13 cellular contexts compared by ENCODE assay signal in the genomic region with DNA sequence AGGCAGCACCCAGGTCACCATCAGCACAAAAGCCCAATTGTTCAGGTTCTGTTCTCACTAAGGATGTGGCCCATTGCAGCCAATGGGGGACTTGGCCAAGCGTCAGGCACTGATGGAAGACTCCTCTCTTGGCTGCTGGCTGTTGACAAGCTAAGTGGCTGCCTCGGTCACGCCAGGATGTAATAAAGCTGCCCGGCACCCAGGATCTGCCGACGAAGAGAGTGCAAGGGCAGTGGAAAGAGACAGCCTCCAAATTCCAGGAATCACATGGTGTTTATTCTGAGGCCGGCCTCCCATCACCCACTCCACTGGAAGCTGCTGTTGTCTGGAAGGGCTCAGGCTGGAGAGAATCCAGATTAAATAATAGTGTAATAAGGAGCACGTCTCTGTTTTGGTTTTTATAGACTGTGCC.
DNase-seq lines count a peak whose midpoint lies in the region; ATAC-seq and TF ChIP-seq lines count a peak whose summit lies in the region.
"Had no signal": no experiment of that assay in that cellular context is flagged by ENCODE, and none has a peak within 500 bp of the region (broad histone marks: within the 10 kb centered on the region; RNA-seq: fewer than 3 reads in every experiment).

No MANE protein-coding gene starts in this region.

- H3K9ac ChIP-seq in PC-3 (ENCODE audit: low read length) = no peak overlapping the region

- no peaks in the 10 kb centered on the region for H3K36me3 Mint-ChIP-seq in nephron (ENCODE audit: low read depth)
- H3K36me3 Mint-ChIP-seq: brain had no signal

- no peaks in the 10 kb centered on the region for H3F3A ChIP-seq in PC-3 (ENCODE audit: low read length, unreplicated experiment)

- peaks cover 11% of the 10 kb centered on the region for H3K4me1 ChIP-seq in PC-3 (ENCODE audit: insufficient read depth, low read length)
- H3K4me1 ChIP-seq: BE2C had no signal

- H3K9me2 ChIP-seq in PC-3 (replicated peaks; ENCODE audit: low read length) = no peaks in the 10 kb centered on the region

- H3K27me3 ChIP-seq in PC-3 (ENCODE audit: low read length) = no peaks in the 10 kb centered on the region
- H3K27me3 ChIP-seq: BE2C had no signal

- no peak for ATAC-seq in PC-3
- ATAC-seq in GM18498 (IDR thresholded peaks at IDR 0.05; ENCODE audit: unreplicated experiment) = no peak
- ATAC-seq in GM21515 (IDR thresholded peaks at IDR 0.05; ENCODE audit: unreplicated experiment) = no peak

- TF ChIP-seq CTCF in fibroblast of pulmonary artery (IDR thresholded peaks at IDR 0.05; ENCODE audit: low read length, missing control alignments) (no peak), nephron (IDR thresholded peaks at IDR 0.05; ENCODE audit: unreplicated experiment in 3 of 3) (no peak), GM20000 (IDR thresholded peaks at IDR 0.05; ENCODE audit: extremely low read depth, missing control alignments) (no peak), PC-3 (conservative IDR thresholded peaks at IDR 0.05; ENCODE audit: low read depth, low read length) (no peak)

- no peaks in the 10 kb centered on the region for H4K20me1 ChIP-seq in PC-3 (ENCODE audit: low read length)

- H3K4me3 ChIP-seq in fibroblast of pulmonary artery (replicated peaks; ENCODE audit: low read depth, low read length) (no peak overlapping the region), PC-3 (ENCODE audit: low read length) (no peak overlapping the region)

- no peak overlapping the region for H3K4me2 ChIP-seq in PC-3 (ENCODE audit: low read length)

- H3K27me3 Mint-ChIP-seq in nephron (ENCODE audit: low read depth) = peaks cover 11% of the 10 kb centered on the region
- H3K27me3 Mint-ChIP-seq: brain had no signal

- H3K79me2 ChIP-seq in PC-3 (ENCODE audit: low read length) = no peaks in the 10 kb centered on the region

- H3K9me3 ChIP-seq in PC-3 (ENCODE audit: low read length) = no peaks in the 10 kb centered on the region

- H2AFZ ChIP-seq in PC-3 (ENCODE audit: low read length) = no peak overlapping the region

- intact Hi-C loops in PC-3 (cut with micrococcal nuclease) = no loop called here

- POLR2A ChIA-PET in PC-3 (lab: Charles Lee; ENCODE audit: unreplicated experiment) = no interaction called here

- no peak overlapping the region for H3K27ac ChIP-seq in PC-3 (ENCODE audit: low read length)

- H3K27ac Mint-ChIP-seq in nephron = peak overlapping the region; percentile 8 to 12 (median 10)

- no TSS peak for BruUV-seq in PC-3 (replicated peaks; lab: Mats Ljungman, UMichigan)

- H3K36me3 ChIP-seq in PC-3 (ENCODE audit: low read depth, low read length) = no peaks in the 10 kb centered on the region
- H3K36me3 ChIP-seq: BE2C had no signal

- H3K4me1 Mint-ChIP-seq in nephron = peaks cover 15% of the 10 kb centered on the region

- DNase-seq in AG08396 (ENCODE audit: low spot score) (peak; percentile 73), NCI-H2196 treated with DMSO at 0.1 percent for 48 hours (lab: John Stamatoyannopoulos, UW; ENCODE audit: unreplicated experiment) (peak; percentile 95), fibroblast of pulmonary artery (ENCODE audit: low read depth) (peak; percentile 90), GM20000 (ENCODE audit: low spot score) (no peak), PC-3 (no peak)
- DNase-seq: activated CD4-positive, CD25-positive, alpha-beta regulatory T cell treated with anti-CD3 and anti-CD28 coated beads, Interleukin-2, amount 50 U/mL, for 72 hours; BE2C; mesendoderm; NCI-H69 had no signal

- H3K9me3 Mint-ChIP-seq in nephron = peaks cover 3% of the 10 kb centered on the region

- no peak overlapping the region for H3K4me3 Mint-ChIP-seq in nephron
- H3K4me3 Mint-ChIP-seq: brain had no signal

- CTCF ChIA-PET in PC-3 (lab: Charles Lee) = no interaction called here

Comparison
In these comparisons a context has a peak if more than half of its experiments do, and no peak if none do; other contexts are left out.
1. DNase-seq: peak in AG08396 (single experiment), NCI-H2196 treated with DMSO at 0.1 percent for 48 hours (single experiment) and fibroblast of pulmonary artery (single experiment); none in GM20000 (single experiment) and PC-3 (single experiment).